ENCODE assay signal across 1 cellular context in the genomic region with DNA sequence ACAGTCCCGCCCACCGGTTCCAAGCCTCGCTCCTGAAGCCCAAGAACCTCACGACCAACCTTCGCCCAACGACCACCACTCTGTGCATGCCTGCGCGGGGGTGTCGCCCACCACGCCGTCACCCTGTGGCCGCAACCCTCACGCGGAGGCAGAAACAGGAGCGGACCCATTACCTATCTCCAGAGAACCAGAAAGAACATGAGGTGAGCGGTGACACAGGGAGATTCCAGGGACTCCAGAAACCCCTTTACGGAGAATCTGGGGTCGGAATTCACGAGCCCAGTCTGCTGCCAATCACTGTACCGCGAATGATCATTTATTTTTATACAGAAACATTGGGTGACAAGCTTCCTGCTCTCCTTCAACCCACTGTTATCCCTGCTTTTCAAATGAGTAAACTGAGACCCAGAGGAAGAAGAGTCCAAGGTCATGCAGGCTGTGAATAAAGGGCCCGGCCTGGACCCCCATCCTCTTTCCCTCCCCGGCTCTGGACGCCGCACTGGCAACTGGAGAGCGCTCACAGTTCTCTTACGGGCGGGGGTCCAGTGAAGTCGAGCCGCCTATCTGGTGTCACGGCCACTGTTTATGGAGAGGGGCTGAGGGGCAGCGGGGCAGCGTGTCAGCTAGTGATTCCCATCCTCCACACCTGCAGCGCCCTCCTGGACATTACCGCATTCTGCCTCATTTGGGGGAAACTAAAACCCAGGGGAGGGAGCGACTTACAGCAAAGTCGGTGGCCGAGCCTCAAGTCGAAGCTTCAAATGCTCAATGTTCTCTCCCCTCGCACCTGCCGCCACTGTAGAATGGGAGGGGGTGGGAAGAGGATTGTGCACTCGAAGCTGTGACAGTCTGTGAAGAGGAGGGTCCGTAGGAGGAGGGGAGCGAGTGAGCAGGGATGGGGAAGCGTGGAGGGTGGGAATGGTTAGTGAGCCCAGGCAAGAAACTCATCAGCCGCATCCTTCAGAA.
TF ChIP-seq lines count a peak whose summit lies in the region.

No MANE protein-coding gene starts in this region.

TF ChIP-seq in GM23338, 12 proteins besides CTCF, POLR2A, EP300 and RAD21:
- no peak for TF ChIP-seq STAT1 (IDR thresholded peaks at IDR 0.05; ENCODE audit: unreplicated experiment)
- peak; percentile 83 for TF ChIP-seq EZH2 (IDR thresholded peaks at IDR 0.05; ENCODE audit: low read depth, unreplicated experiment)
- no peak for TF ChIP-seq JUNB (IDR thresholded peaks at IDR 0.05; ENCODE audit: unreplicated experiment)
- TF ChIP-seq EZH2phosphoT487 (IDR thresholded peaks at IDR 0.05; ENCODE audit: unreplicated experiment) = peak; percentile 79
- no peak for TF ChIP-seq NANOG (IDR thresholded peaks at IDR 0.05; ENCODE audit: borderline replicate concordance)
TF ChIP-seq in GM23338: peak in this region for 2.
